ENCODE assay signal across 13 cellular contexts in the genomic region with DNA sequence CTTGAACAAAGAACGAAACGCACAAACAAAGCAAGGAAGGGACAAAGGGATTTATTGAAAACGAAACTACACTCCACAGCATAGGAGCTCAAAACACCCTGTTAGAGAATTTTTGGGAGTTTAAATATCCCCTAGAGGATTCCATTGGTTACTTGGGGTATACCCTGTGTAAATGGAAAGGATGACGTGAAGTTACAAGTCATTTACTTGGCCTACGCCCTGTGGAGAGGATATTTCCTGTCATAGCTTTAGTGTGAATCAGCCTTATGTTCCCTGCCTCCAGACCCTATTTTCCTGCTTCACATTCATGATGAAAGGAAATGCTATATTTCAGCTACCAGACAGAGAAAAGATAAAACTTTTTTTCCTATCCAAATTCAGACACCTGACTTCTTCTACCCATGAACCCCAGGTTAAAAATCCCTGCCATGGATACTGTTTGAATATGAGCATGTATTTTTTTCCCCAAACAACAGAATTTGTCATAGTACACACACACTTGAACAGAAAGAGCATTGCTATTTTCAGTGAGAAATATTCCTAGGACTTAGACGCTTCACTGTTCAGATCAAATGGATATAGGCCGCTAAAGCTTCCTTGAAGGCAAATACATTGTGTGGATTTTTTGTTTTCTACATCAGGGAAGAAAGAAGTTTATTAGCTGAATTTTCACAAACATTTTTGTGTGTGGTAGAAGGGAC. TPM values are rescaled to one million over a fixed set of nuclear protein-coding genes. Genes with fewer than 3 reads are reported as not detected.
DNase-seq lines count a peak whose midpoint lies in the region; ATAC-seq, FAIRE-seq and TF ChIP-seq lines count a peak whose summit lies in the region.
"Had no signal": no experiment of that assay in that cellular context is flagged by ENCODE, and none has a peak within 500 bp of the region (broad histone marks: within the 10 kb centered on the region; RNA-seq: fewer than 3 reads in every experiment).

No MANE protein-coding gene starts in this region.

- peaks cover 18% of the 10 kb centered on the region for H3K4me1 ChIP-seq in A549

- CTCF ChIA-PET in A549 (lab: Yijun Ruan, JAX) = interaction anchor here (1.1 to 1.7 kb wide), 2 partner anchors 9 to 75 kb away, joined by 3 to 8 read pairs; no protein-coding TSS in a partner anchor

- TF ChIP-seq CTCF in A549 (IDR thresholded peaks at IDR 0.05) = no peak

- H3K4me3 ChIP-seq in A549 = no peak overlapping the region
- H3K4me3 ChIP-seq: dorsolateral prefrontal cortex had no signal

- WGBS in A549 (ENCODE audit: missing lambda C conversion rate) = 54% methylated on average over 7 of the region's 7 CpGs

- TF ChIP-seq EP300 in A549 (IDR thresholded peaks at IDR 0.05) = no peak

- ATAC-seq in A549 (peak; percentile 70 to 92), HG02884 (IDR thresholded peaks at IDR 0.05; ENCODE audit: unreplicated experiment) (no peak), HG03457 (IDR thresholded peaks at IDR 0.05; ENCODE audit: unreplicated experiment) (no peak)

- peak overlapping the region; percentile 59 to 75; a peak in 5 of 6 replicates for H3K27ac ChIP-seq in A549
- H3K27ac ChIP-seq: dorsolateral prefrontal cortex had no signal

- FAIRE-seq in A549 (lab: Jason Lieb, UNC) = peak; percentile 72

- DNase-seq in A549 (ENCODE audit: low read depth in 1 of 2, low spot score in 1 of 2) (peak in 1 of 2 experiments; percentile 68), HT1080 (ENCODE audit: low read depth) (peak; percentile 85), amniotic epithelial cell (ENCODE audit: low read depth) (peak; percentile 65), glomerular visceral epithelial cell (ENCODE audit: extremely low spot score) (peak; percentile 33), NCI-H1092 (lab: John Stamatoyannopoulos, UW) (no peak), anterior cingulate cortex (lab: John Stamatoyannopoulos, UW) (no peak)
- DNase-seq: activated CD4-positive, CD25-positive, alpha-beta regulatory T cell treated with anti-CD3 and anti-CD28 coated beads, Interleukin-2, amount 50 U/mL, for 72 hours; activated effector memory CD4-positive, alpha-beta T cell treated with anti-CD3 and anti-CD28 coated beads, Interleukin-2, amount 50 U/mL, for 16 hours; dorsolateral prefrontal cortex; NCI-H187; stimulated activated CD4-positive, alpha-beta T cell treated with anti-CD3 and anti-CD28 coated beads, Interleukin-2, amount 100 ng/mL, for 48 hours had no signal

- no peak for TF ChIP-seq RAD21 in A549 (conservative IDR thresholded peaks at IDR 0.05 in 1 of 2, IDR thresholded peaks at IDR 0.05 in 1 of 2)

- POLR2A ChIA-PET in A549 (lab: Yijun Ruan, JAX) = interaction anchor here (1.0 to 1.8 kb wide), 2 partner anchors 21 to 37 kb away, joined by 3 to 8 read pairs; partner anchors contain the start of genes ERCC6L and PIN4

- no peaks in the 10 kb centered on the region for H3K9me3 ChIP-seq in A549

- no peak for TF ChIP-seq POLR2A in A549 (IDR thresholded peaks at IDR 0.05; ENCODE audit: low read length)

- peak overlapping the region; percentile 60 for H3K4me2 ChIP-seq in A549

TF ChIP-seq in A549, 52 proteins besides CTCF, POLR2A, EP300 and RAD21:
- no peak for TF ChIP-seq FOSL2 (IDR thresholded peaks at IDR 0.05)
- peak; percentile 34; the same call in 1 of the 2 replicates for TF ChIP-seq FOSL2 (CRISPR knock-in tag; IDR thresholded peaks at IDR 0.05)
- TF ChIP-seq, protein P1, sequence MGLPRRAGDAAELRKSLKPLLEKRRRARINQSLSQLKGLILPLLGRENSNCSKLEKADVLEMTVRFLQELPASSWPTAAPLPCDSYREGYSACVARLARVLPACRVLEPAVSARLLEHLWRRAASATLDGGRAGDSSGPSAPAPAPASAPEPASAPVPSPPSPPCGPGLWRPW (IDR thresholded peaks at IDR 0.05) = no peak

RNA-seq across cellular contexts. Expression of gene PIN4, which starts 20.4 kb away (rescaled TPM):
- polyA plus RNA-seq in A549 (2011; rRNA removed) (24.0 and 43.4 TPM in 2 replicates), A549 (2017; fragmentation: RNase III; extraction: RNeasy Plus Mini Kit Qiagen cat#74134 plus additional on column Dnase treatment) (105 to 111 TPM (median 109 TPM) in 3 replicates)
- 18.2 and 22.0 TPM in 2 replicates for polyA plus RNA-seq in A549 (2012; cell fraction: cytosol; rRNA removed)
- 1.4 and 3.2 TPM in 2 replicates for polyA plus RNA-seq in A549 (2012; cell fraction: nucleus; rRNA removed)
- 3.6 TPM in 2 replicates for polyA minus RNA-seq in A549 (2011; rRNA and poly(A)+ RNA removed)
- total RNA-seq in HT1080 (2014; rRNA removed; shearing (Covaris generic)) = 11.2 and 14.3 TPM in 2 replicates
- 8.3 and 12.0 TPM in 2 replicates for polyA plus RNA-seq in HT1080 (2015; cell fraction: cytosol; rRNA removed)
- polyA plus RNA-seq in HT1080 (2015; cell fraction: nucleus; rRNA removed) = 4.0 and 4.9 TPM in 2 replicates

RNA-seq across cellular contexts. Expression of gene ERCC6L, which starts 36.8 kb away (rescaled TPM):
- 7.6 and 10.4 TPM in 2 replicates for polyA plus RNA-seq in A549 (2011; rRNA removed)
- 3.0 TPM in 2 replicates for polyA plus RNA-seq in A549 (2012; cell fraction: cytosol; rRNA removed)
- 1.9 and 2.2 TPM in 2 replicates for polyA plus RNA-seq in A549 (2012; cell fraction: nucleus; rRNA removed)
- polyA plus RNA-seq in A549 (2017; fragmentation: RNase III; extraction: RNeasy Plus Mini Kit Qiagen cat#74134 plus additional on column Dnase treatment) = 12.1 to 14.2 TPM (median 13.5 TPM) in 3 replicates
- 4.7 and 4.9 TPM in 2 replicates for polyA minus RNA-seq in A549 (2011; rRNA and poly(A)+ RNA removed)
- total RNA-seq in HT1080 (2014; rRNA removed; shearing (Covaris generic)) = 10.1 and 10.5 TPM in 2 replicates
- polyA plus RNA-seq in HT1080 (2015; cell fraction: cytosol; rRNA removed) = 6.6 and 7.8 TPM in 2 replicates
- polyA plus RNA-seq in HT1080 (2015; cell fraction: nucleus; rRNA removed) = 13.6 and 17.9 TPM in 2 replicates

Comparison
In these comparisons a context has a peak if more than half of its experiments do, and no peak if none do; other contexts are left out.
1. ATAC-seq: peak in A549 (2 of 2); none in HG02884 (single experiment) and HG03457 (single experiment).
2. DNase-seq: peak in HT1080 (single experiment), amniotic epithelial cell (single experiment) and glomerular visceral epithelial cell (single experiment); none in NCI-H1092 (single experiment) and anterior cingulate cortex (0 of 58).